ENCODE assay signal across 9 cellular contexts in genomic region chr5:36879274-36880033, GRCh38. TPM values are rescaled to one million over a fixed set of nuclear protein-coding genes. Genes with fewer than 3 reads are reported as not detected.
DNase-seq lines count a peak whose midpoint lies in the region; FAIRE-seq and TF ChIP-seq lines count a peak whose summit lies in the region.
"Had no signal": no experiment of that assay in that cellular context is flagged by ENCODE, and none has a peak within 500 bp of the region (broad histone marks: within the 10 kb centered on the region; RNA-seq: fewer than 3 reads in every experiment).

No MANE protein-coding gene starts in this region.

- no peak overlapping the region for H4K5ac ChIP-seq in H1 (ENCODE audit: insufficient read length, low read depth, low read length)

- peaks cover 40 to 64% (median 49%) of the 10 kb centered on the region in 4 donors for H3K4me1 Mint-ChIP-seq in CD4-positive, alpha-beta memory T cell

- H3K27ac Mint-ChIP-seq in CD4-positive, alpha-beta memory T cell = peak overlapping the region; percentile 92 to 98 (median 95)

- no peak overlapping the region for H2AFZ ChIP-seq in H1 (ENCODE audit: low read length)
- no peak overlapping the region for H2AFZ ChIP-seq in neuronal stem cell (ENCODE audit: low read length)

- no peak overlapping the region for H3K18ac ChIP-seq in H1 (ENCODE audit: extremely low read depth, low read length)
- no peak overlapping the region for H3K18ac ChIP-seq in neuronal stem cell (ENCODE audit: low read length)

- no peak overlapping the region for H3K56ac ChIP-seq in H1 (replicated peaks; ENCODE audit: insufficient read length, low read depth, low read length)

- H3K4ac ChIP-seq in H1 (replicated peaks; ENCODE audit: insufficient read length, low read depth, low read length) (no peak overlapping the region), neuronal stem cell (ENCODE audit: low read length) (no peak overlapping the region)

- H2BK20ac ChIP-seq in H1 (ENCODE audit: low read length) = no peak overlapping the region

- no peak for TF ChIP-seq POLR2A in H1 (IDR thresholded peaks at IDR 0.05; ENCODE audit: control extremely low read depth in 1 of 2, low read depth in 2 of 2, low read length in 2 of 2)

- TF ChIP-seq EP300 in H1 (IDR thresholded peaks at IDR 0.05; ENCODE audit: borderline replicate concordance in 1 of 2, low read depth in 2 of 2, low read length in 2 of 2) = no peak

- POLR2A ChIA-PET in CD4-positive, alpha-beta memory T cell (lab: Charles Lee; ENCODE audit: partially characterized antibody) = no interaction called here
- POLR2A ChIA-PET in H1 (lab: Charles Lee; ENCODE audit: partially characterized antibody) = interaction anchor here (1.3 kb wide), 1 partner anchor 139 kb away, joined by 3 read pairs; no protein-coding TSS in a partner anchor
- POLR2A ChIA-PET in HEK293T (lab: Yijun Ruan, JAX) = no interaction called here

- H3K27me3 ChIP-seq in CD4-positive, alpha-beta memory T cell (ENCODE audit: insufficient read depth, low read length) = no peaks in the 10 kb centered on the region
- H3K27me3 ChIP-seq in NT2/D1 (ENCODE audit: insufficient read depth, insufficient read length) = no peaks in the 10 kb centered on the region
- no peaks in the 10 kb centered on the region for H3K27me3 ChIP-seq in H1 (replicated peaks in 1 of 4; ENCODE audit: control insufficient read depth in 3 of 4, extremely low read depth in 1 of 4, insufficient read depth in 3 of 4, low read length in 3 of 4)
- H3K27me3 ChIP-seq in neutrophil = no peaks in the 10 kb centered on the region
- H3K27me3 ChIP-seq in neuronal stem cell (ENCODE audit: control insufficient read depth in 3 of 3, insufficient read depth in 3 of 3, low read depth in 1 of 3, low read length in 3 of 3) = no peaks in the 10 kb centered on the region

- no peak overlapping the region for H2BK120ac ChIP-seq in H1 (replicated peaks; ENCODE audit: low read depth, low read length)
- no peak overlapping the region for H2BK120ac ChIP-seq in neuronal stem cell (ENCODE audit: low read depth, low read length)

- H3K4me3 ChIP-seq in CD4-positive, alpha-beta memory T cell (ENCODE audit: low read length in 2 of 2) = peak overlapping the region; percentile 78 to 96
- H3K4me3 ChIP-seq in NT2/D1 (ENCODE audit: insufficient read length, low read depth) (peak overlapping the region; percentile 18), H1 (ENCODE audit: extremely low read depth in 1 of 4, insufficient read depth in 2 of 4, low read depth in 3 of 4, low read length in 4 of 4) (peak overlapping the region; percentile 0 to 96 (median 83); a peak in 5 of 8 replicates), neutrophil (ENCODE audit: low read depth in 1 of 2, low read length in 1 of 2) (peak overlapping the region; percentile 84 to 92), neuronal stem cell (ENCODE audit: low read length in 2 of 2) (peak overlapping the region in 1 of 2 donors; percentile 75)

- peaks cover 5 to 7% of the 10 kb centered on the region in 2 experiments for H4K20me1 ChIP-seq in H1 (replicated peaks in 1 of 2; ENCODE audit: control insufficient read depth in 1 of 2, insufficient read depth in 2 of 2, low read length in 2 of 2)

- peak overlapping the region; percentile 89 to 99 (median 94) for H3K4me3 Mint-ChIP-seq in CD4-positive, alpha-beta memory T cell

- peak overlapping the region; percentile 93 for H3K27ac ChIP-seq in CD4-positive, alpha-beta memory T cell (ENCODE audit: low read depth, low read length)
- H3K27ac ChIP-seq in H1 (ENCODE audit: low read depth, low read length) = no peak overlapping the region
- H3K27ac ChIP-seq in neutrophil = peak overlapping the region; percentile 98
- no peak overlapping the region for H3K27ac ChIP-seq in neuronal stem cell (replicated peaks; ENCODE audit: low read length)

- H2BK12ac ChIP-seq in H1 (ENCODE audit: low read depth, low read length) (no peak overlapping the region), neuronal stem cell (ENCODE audit: low read length) (no peak overlapping the region)

- H3K27me3 Mint-ChIP-seq in CD4-positive, alpha-beta memory T cell = no peaks in the 10 kb centered on the region

- DNase-seq in CD4-positive, alpha-beta memory T cell = no peak
- no peak for DNase-seq in NT2/D1 (ENCODE audit: low read depth, low spot score)
- DNase-seq in H1 (ENCODE audit: low read depth in 1 of 2, low spot score in 2 of 2) = no peak
- DNase-seq in neuronal stem cell (ENCODE audit: low spot score) = no peak
- no peak for DNase-seq in HEK293T (ENCODE audit: extremely low spot score)
- DNase-seq in COLO829 (ENCODE audit: low spot score) = no peak
- DNase-seq in NCI-H345 treated with DMSO at 0.1 percent for 48 hours (lab: John Stamatoyannopoulos, UW; ENCODE audit: unreplicated experiment) = no peak

- H3K4me1 ChIP-seq in CD4-positive, alpha-beta memory T cell (ENCODE audit: insufficient read depth, low read length) = peaks cover 61% of the 10 kb centered on the region
- H3K4me1 ChIP-seq in NT2/D1 (ENCODE audit: insufficient read depth, insufficient read length) = no peaks in the 10 kb centered on the region
- H3K4me1 ChIP-seq in H1 (replicated peaks in 1 of 4; ENCODE audit: control insufficient read depth in 3 of 4, insufficient read depth in 4 of 4, low read length in 3 of 4) = peaks cover 0 to 3% (median 0%) of the 10 kb centered on the region in 4 experiments; a peak in 3 of 7 replicates
- peaks cover 44 to 57% of the 10 kb centered on the region in 2 experiments for H3K4me1 ChIP-seq in neutrophil (ENCODE audit: control insufficient read depth in 1 of 2, insufficient read depth in 1 of 2, low read depth in 1 of 2, low read length in 1 of 2)
- H3K4me1 ChIP-seq in neuronal stem cell (ENCODE audit: control insufficient read depth in 2 of 2, insufficient read depth in 1 of 2, low read depth in 1 of 2, low read length in 2 of 2) = peaks cover 0 to 6% of the 10 kb centered on the region in 2 donors

- no peak overlapping the region for H2AK5ac ChIP-seq in H1 (ENCODE audit: low read depth, low read length)
- H2AK5ac ChIP-seq in neuronal stem cell (ENCODE audit: low read depth, low read length) = no peak overlapping the region

- CTCF ChIA-PET in CD4-positive, alpha-beta memory T cell (lab: Charles Lee; ENCODE audit: partially characterized antibody) = no interaction called here
- CTCF ChIA-PET in H1 (lab: Charles Lee; ENCODE audit: partially characterized antibody) (interaction anchor here (0.6 to 2.4 kb wide), 3 partner anchors 140 to 146 kb away, joined by 4 to 8 read pairs (median 8); no protein-coding TSS in a partner anchor), HEK293T (lab: Yijun Ruan, JAX) (no interaction called here)

- no peaks in the 10 kb centered on the region for H3K36me3 ChIP-seq in CD4-positive, alpha-beta memory T cell (ENCODE audit: insufficient read depth, low read length)
- H3K36me3 ChIP-seq in NT2/D1 (ENCODE audit: insufficient read depth, insufficient read length, low read length) (no peaks in the 10 kb centered on the region), H1 (ENCODE audit: control insufficient read depth in 2 of 4, insufficient read depth in 4 of 4, low read length in 3 of 4) (no peaks in the 10 kb centered on the region), neutrophil (no peaks in the 10 kb centered on the region), neuronal stem cell (replicated peaks in 1 of 2; ENCODE audit: control insufficient read depth in 2 of 2, insufficient read depth in 2 of 2, low read length in 2 of 2) (no peaks in the 10 kb centered on the region)

- TF ChIP-seq CTCF in H1 (IDR thresholded peaks at IDR 0.05; ENCODE audit: control extremely low read depth in 1 of 3, insufficient read depth in 1 of 3, low read depth in 1 of 3, low read length in 3 of 3) = no peak
- TF ChIP-seq CTCF in neutrophil (IDR thresholded peaks at IDR 0.05) = no peak

- H3K23ac ChIP-seq in H1 (ENCODE audit: insufficient read length) (no peak overlapping the region), neuronal stem cell (ENCODE audit: low read depth, low read length, poor library complexity) (no peak overlapping the region)

- peaks cover 12% of the 10 kb centered on the region for H3K23me2 ChIP-seq in H1 (ENCODE audit: low read depth, low read length)

- FAIRE-seq in H1 (lab: Jason Lieb, UNC) = no peak
- FAIRE-seq: TTC549 had no signal

- H4K8ac ChIP-seq in H1 (ENCODE audit: extremely low read depth, insufficient read depth, low read length) (no peak overlapping the region), neuronal stem cell (ENCODE audit: low read depth, low read length) (no peak overlapping the region)

- H3K79me1 ChIP-seq in H1 (ENCODE audit: low read depth, low read length) (no peaks in the 10 kb centered on the region), neuronal stem cell (ENCODE audit: low read depth, low read length) (peaks cover 3% of the 10 kb centered on the region)

- H4K91ac ChIP-seq in H1 (replicated peaks; ENCODE audit: insufficient read length, low read length) (no peak overlapping the region), neuronal stem cell (ENCODE audit: low read depth, low read length, poor library complexity) (no peak overlapping the region)

- H3K4me2 ChIP-seq in H1 (ENCODE audit: insufficient read depth in 1 of 2, low read depth in 2 of 2, low read length in 2 of 2) = peak overlapping the region; percentile 75 to 93
- H3K4me2 ChIP-seq in neuronal stem cell (ENCODE audit: insufficient read depth, low read length, poor library complexity, severe bottlenecking) = no peak overlapping the region

- H3K14ac ChIP-seq in H1 (ENCODE audit: insufficient read length) (no peak overlapping the region), neuronal stem cell (ENCODE audit: low read length) (no peak overlapping the region)

- no peaks in the 10 kb centered on the region for H3K9me3 Mint-ChIP-seq in CD4-positive, alpha-beta memory T cell

- peaks cover 15 to 86% of the 10 kb centered on the region in 2 experiments for H3K79me2 ChIP-seq in H1 (ENCODE audit: control insufficient read depth in 1 of 2, insufficient read depth in 2 of 2, low read length in 2 of 2)

- no peaks in the 10 kb centered on the region for H3K9me3 ChIP-seq in CD4-positive, alpha-beta memory T cell (ENCODE audit: control insufficient read depth in 1 of 2, low read length in 2 of 2)
- H3K9me3 ChIP-seq in NT2/D1 (ENCODE audit: insufficient read depth, low read length) (no peaks in the 10 kb centered on the region), H1 (ENCODE audit: insufficient read depth in 2 of 2, low read depth in 1 of 2, low read length in 1 of 2) (no peaks in the 10 kb centered on the region), neutrophil (no peaks in the 10 kb centered on the region), neuronal stem cell (replicated peaks in 1 of 2; ENCODE audit: control insufficient read depth in 2 of 2, insufficient read depth in 1 of 2, low read depth in 1 of 2, low read length in 2 of 2) (no peaks in the 10 kb centered on the region)

- TF ChIP-seq RAD21 in H1 (IDR thresholded peaks at IDR 0.05 in 1 of 2, conservative IDR thresholded peaks at IDR 0.05 in 1 of 2; ENCODE audit: low read depth in 2 of 2, low read length in 2 of 2) = no peak

- peaks cover 0 to 22% of the 10 kb centered on the region in 2 donors for H3K36me3 Mint-ChIP-seq in CD4-positive, alpha-beta memory T cell

- H3K9ac ChIP-seq in NT2/D1 (ENCODE audit: insufficient read length, low read depth) (no peak overlapping the region), H1 (replicated peaks in 1 of 4; ENCODE audit: extremely low read depth in 1 of 4, low read depth in 3 of 4, low read length in 3 of 4) (peak overlapping the region in 1 of 4 experiments; percentile 34; a peak in 1 of 7 replicates), neuronal stem cell (ENCODE audit: low read depth, low read length, poor library complexity) (no peak overlapping the region)

- WGBS in H1 (ENCODE audit: extremely low coverage in 1 of 2, insufficient coverage in 1 of 2, insufficient read length in 1 of 2, insufficient replicate concordance in 2 of 2, low coverage in 1 of 2, low lambda C conversion rate in 2 of 2, missing lambda C conversion rate in 1 of 2), 2 experiments = 54% methylated on average over 2 of the region's 2 CpGs; no CpG with 5 or more reads in 1 of the 2 experiments
- no CpG with 5 or more reads among the region's 2 CpGs for WGBS in neuronal stem cell (ENCODE audit: extremely low coverage in 2 of 2, insufficient read length in 2 of 2, insufficient replicate concordance in 1 of 2), 2 donors

- H2BK15ac ChIP-seq in H1 (ENCODE audit: low read length) = no peak overlapping the region
- no peak overlapping the region for H2BK15ac ChIP-seq in neuronal stem cell (ENCODE audit: low read length)

- H2BK5ac ChIP-seq in H1 (ENCODE audit: low read depth, low read length) (no peak overlapping the region), neuronal stem cell (ENCODE audit: low read length) (no peak overlapping the region)

- intact Hi-C loops in CD4-positive, alpha-beta memory T cell (cut with micrococcal nuclease) = loop anchor here (5.0 kb wide), 1 partner anchor 43 kb away; no protein-coding TSS in a partner anchor

RNA-seq across cellular contexts. Expression of gene NIPBL, which starts 2.9 kb away (rescaled TPM):
- 100 to 1,000 TPM; 106 to 110 TPM for total RNA-seq in CD4-positive, alpha-beta memory T cell
- polyA plus RNA-seq in CD4-positive, alpha-beta memory T cell = 10 to 100 TPM in 1 of 2 donors, 1 to 10 TPM in 1; 3.8 to 43.0 TPM
- 49.6 and 53.5 TPM in 2 replicates for total RNA-seq in H1 (2021; fragmentation: NEBNext Ultra II Directional; extraction: Animal tissue kit (Norgen Biotek cat#: 25700))
- polyA plus RNA-seq in H1 (2011; rRNA removed) = 18.8 and 21.1 TPM in 2 replicates
- 19.2 TPM for polyA plus RNA-seq in H1 (2011; cell fraction: cytosol; rRNA removed)
- 44.7 TPM for polyA plus RNA-seq in H1 (2011; cell fraction: nucleus; rRNA removed)
- polyA plus RNA-seq in H1 (2012, experiment 1 of 2) = 13.2 to 26.4 TPM (median 22.3 TPM) in 4 replicates
- polyA plus RNA-seq in H1 (2012, experiment 2 of 2) = 0.97 TPM
- 19.1 TPM for polyA plus RNA-seq in H1 (2013, experiment 1 of 2)
- polyA plus RNA-seq in H1 (2013, experiment 2 of 2) = 18.0 TPM
- polyA minus RNA-seq in H1 (2011; rRNA and poly(A)+ RNA removed) = 182 and 228 TPM in 2 replicates
- polyA minus RNA-seq in H1 (2011; cell fraction: cytosol; rRNA and poly(A)+ RNA removed) = 34.5 TPM
- 272 TPM for polyA minus RNA-seq in H1 (2011; cell fraction: nucleus; rRNA and poly(A)+ RNA removed)
- 28.2 TPM for polyA plus RNA-seq in neuronal stem cell (2013, experiment 1 of 2)
- 30.3 TPM for polyA plus RNA-seq in neuronal stem cell (2013, experiment 2 of 2)

Comparison
In these comparisons a context has a peak if more than half of its experiments do, and no peak if none do; other contexts are left out.
1. H3K27ac ChIP-seq: peak in CD4-positive, alpha-beta memory T cell (single experiment) and neutrophil (single experiment); none in H1 (single experiment) and neuronal stem cell (single experiment).